Comparison of ENCODE assay signal across 31 cellular contexts in the genomic region with DNA sequence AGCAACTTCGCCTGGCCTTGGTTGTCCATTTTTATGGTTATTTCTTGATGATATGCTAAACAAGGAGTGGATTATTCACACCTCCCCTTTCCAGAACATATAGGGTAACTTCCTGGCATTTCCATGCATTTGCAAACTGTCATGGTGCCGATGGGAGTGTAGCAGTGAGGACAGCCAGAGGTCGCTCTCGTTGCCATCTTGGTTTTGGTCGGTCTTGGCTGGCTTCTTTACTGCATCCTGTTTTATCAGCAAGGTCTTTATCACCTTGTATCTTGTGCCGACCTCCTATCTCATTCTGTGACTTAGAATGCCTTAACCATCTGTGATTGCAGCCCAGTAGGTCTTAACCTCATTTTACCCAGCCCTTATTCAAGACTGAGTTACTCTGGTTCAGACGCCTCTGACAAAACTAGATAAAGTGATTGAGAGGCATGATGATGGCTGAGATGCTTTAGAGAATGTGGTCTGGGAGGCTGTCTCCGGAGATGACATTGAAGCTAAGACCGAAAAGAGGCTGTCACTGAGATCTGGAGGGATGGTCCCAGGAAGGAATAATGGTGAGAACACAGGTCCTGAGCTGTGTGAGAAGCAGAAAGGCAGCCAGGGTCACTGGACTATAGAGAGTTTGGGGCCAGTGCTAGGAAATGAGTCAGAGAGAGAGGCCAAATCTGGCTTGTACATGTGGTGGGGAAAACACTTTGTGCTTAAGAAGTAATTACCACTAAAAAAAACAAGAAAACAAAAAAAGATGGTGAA. TPM values are rescaled to one million over a fixed set of nuclear protein-coding genes. Genes with fewer than 3 reads are reported as not detected.
DNase-seq lines count a peak whose midpoint lies in the region; ATAC-seq and TF ChIP-seq lines count a peak whose summit lies in the region.
"Had no signal": no experiment of that assay in that cellular context is flagged by ENCODE, and none has a peak within 500 bp of the region (broad histone marks: within the 10 kb centered on the region; RNA-seq: fewer than 3 reads in every experiment).

No MANE protein-coding gene starts in this region.

- peaks cover 0 to 5% (median 0%) of the 10 kb centered on the region in 11 experiments; a peak in 1 of 22 replicates for H4K20me1 ChIP-seq in BLaER1 treated with 17β-estradiol and CSF1 and Interleukin-3, amounts not matched to agents 10 nM and 100 nM

- H3K27ac ChIP-seq in BLaER1 treated with 17β-estradiol and CSF1 and Interleukin-3, amounts not matched to agents 10 nM and 100 nM, result peak overlapping the region in 9 of 11 experiments; percentile 20 to 71 (median 36); a peak in 17 of 22 replicates
- H3K27ac ChIP-seq in lower lobe of right lung, result peak overlapping the region; percentile 24
- H3K27ac ChIP-seq: RWPE1, thoracic aorta, vagina had no signal

- ATAC-seq in HG03432 (IDR thresholded peaks at IDR 0.05; ENCODE audit: unreplicated experiment) (peak; percentile 59), lower lobe of right lung (no peak), GM19035 (IDR thresholded peaks at IDR 0.05; ENCODE audit: unreplicated experiment) (no peak), HG03521 (IDR thresholded peaks at IDR 0.05; ENCODE audit: unreplicated experiment) (no peak), GM19328 (IDR thresholded peaks at IDR 0.05; ENCODE audit: unreplicated experiment) (no peak)
- ATAC-seq: right lobe of liver had no signal

- peak overlapping the region; percentile 30 to 100 (median 66) for H3K4me2 ChIP-seq in BLaER1 treated with 17β-estradiol and CSF1 and Interleukin-3, amounts not matched to agents 10 nM and 100 nM
- H3K4me2 ChIP-seq: SK-N-SH had no signal

- peaks cover 29 to 69% (median 50%) of the 10 kb centered on the region in 10 experiments for H3K4me1 ChIP-seq in BLaER1 treated with 17β-estradiol and CSF1 and Interleukin-3, amounts not matched to agents 10 nM and 100 nM
- no peaks in the 10 kb centered on the region for H3K4me1 ChIP-seq in lower lobe of right lung
- H3K4me1 ChIP-seq: vagina had no signal

- no peak overlapping the region; a peak in 1 of 22 replicates for H3K9ac ChIP-seq in BLaER1 treated with 17β-estradiol and CSF1 and Interleukin-3, amounts not matched to agents 10 nM and 100 nM
- H3K9ac ChIP-seq: SK-N-SH had no signal

- intact Hi-C loops in lower lobe of right lung (cut with DNase I), result no loop called here

- in situ Hi-C loops in KBM-7 (cut with MboI; ENCODE audit: low pct_unique_long_range_greater_than_20kb, low sequenced_read_pairs), result no loop called here

- peaks cover 0 to 27% (median 4%) of the 10 kb centered on the region in 11 experiments; a peak in 9 of 22 replicates for H3K36me3 ChIP-seq in BLaER1 treated with 17β-estradiol and CSF1 and Interleukin-3, amounts not matched to agents 10 nM and 100 nM
- no peaks in the 10 kb centered on the region for H3K36me3 ChIP-seq in lower lobe of right lung
- H3K36me3 ChIP-seq: right lobe of liver, thoracic aorta, vagina had no signal

- TF ChIP-seq CTCF in GM20000 (IDR thresholded peaks at IDR 0.05; ENCODE audit: extremely low read depth, missing control alignments) (no peak), lower lobe of right lung (IDR thresholded peaks at IDR 0.05) (no peak)

- peaks cover 0 to 39% (median 0%) of the 10 kb centered on the region in 11 experiments; a peak in 10 of 22 replicates for H3K27me3 ChIP-seq in BLaER1 treated with 17β-estradiol and CSF1 and Interleukin-3, amounts not matched to agents 10 nM and 100 nM
- peaks cover 21% of the 10 kb centered on the region for H3K27me3 ChIP-seq in lower lobe of right lung (ENCODE audit: low read depth)
- H3K27me3 ChIP-seq: right lobe of liver, vagina had no signal

- H3K9me3 ChIP-seq in BLaER1 treated with 17β-estradiol and CSF1 and Interleukin-3, amounts not matched to agents 10 nM and 100 nM (replicated peaks in 1 of 11), result peaks cover 0 to 18% (median 3%) of the 10 kb centered on the region in 11 experiments; a peak in 5 of 22 replicates
- no peaks in the 10 kb centered on the region for H3K9me3 ChIP-seq in lower lobe of right lung
- H3K9me3 ChIP-seq: right lobe of liver, SK-N-SH, thoracic aorta, vagina had no signal

- DNase-seq in GM20000 (ENCODE audit: low spot score), result peak; percentile 56
- no peak for DNase-seq in lower lobe of right lung
- DNase-seq in KBM-7, result no peak
- DNase-seq: activated CD4-positive, alpha-beta memory T cell treated with anti-CD3 and anti-CD28 coated beads for 36 hours; activated CD4-positive, CD25-positive, alpha-beta regulatory T cell treated with anti-CD3 and anti-CD28 coated beads, Interleukin-2, amount 50 U/mL, for 72 hours; activated CD8-positive, alpha-beta memory T cell treated with anti-CD3 and anti-CD28 coated beads, Interleukin-2, amount 50 U/mL, for 4 hours; activated naive CD4-positive, alpha-beta T cell treated with anti-CD3 and anti-CD28 coated beads, Interleukin-2, amount 10 ng/mL, durations not matched to agents 7 days and 5 days; AML-193; amniotic stem cell; CD8-positive, alpha-beta memory T cell; effector memory CD4-positive, alpha-beta T cell; erythroblast; GOT3; MV-4-11; NCI-H1436 treated with DMSO at 0.1 percent for 48 hours; NCI-H345; NCI-H774; right lobe of liver; SK-N-SH had no signal

- no peak overlapping the region for H3K4me3 ChIP-seq in BLaER1 treated with 17β-estradiol and CSF1 and Interleukin-3, amounts not matched to agents 10 nM and 100 nM
- no peak overlapping the region for H3K4me3 ChIP-seq in lower lobe of right lung
- H3K4me3 ChIP-seq: right lobe of liver, thoracic aorta, vagina had no signal

RNA-seq across cellular contexts. Expression of gene GLT1D1, which starts 2.9 kb away (rescaled TPM):
- 5.3 TPM for total RNA-seq in lower lobe of right lung
- total RNA-seq: A172; activated CD4-positive, alpha-beta memory T cell treated with anti-CD3 and anti-CD28 coated beads for 36 hours; bronchial epithelial cell; LHCN-M2; lung microvascular endothelial cell had no signal

RNA-seq across cellular contexts. Expression of gene SLC15A4, which starts 32.5 kb away (rescaled TPM):
- total RNA-seq in lower lobe of right lung, result 30.0 TPM
